ENCODE assay signal across 1 cellular context in genomic region chr17:50344712-50345380, GRCh38.
TF ChIP-seq lines count a peak whose summit lies in the region.

No MANE protein-coding gene starts in this region.

TF ChIP-seq in HEK293T, 16 proteins besides CTCF, POLR2A, EP300 and RAD21 (continued from another document):
- no peak for TF ChIP-seq PKNOX1 (IDR thresholded peaks at IDR 0.05)
